ENCODE assay signal across 32 cellular contexts in genomic region chr10:67261300-67261797, GRCh38.
"Had no signal": no experiment of that assay in that cellular context is flagged by ENCODE, and none has a peak within 500 bp of the region (broad histone marks: within the 10 kb centered on the region; RNA-seq: fewer than 3 reads in every experiment).

No MANE protein-coding gene starts in this region.

- DNase-seq: activated CD4-positive, alpha-beta T cell treated with anti-CD3 and anti-CD28 coated beads, Interleukin-2, amount 10 ng/mL, durations not matched to agents 24 days and 14 days; activated CD4-positive, alpha-beta T cell treated with anti-CD3 and anti-CD28 coated beads, Interleukin-2, amount 50 U/mL, for 4 hours; activated CD8-positive, alpha-beta T cell treated with anti-CD3 and anti-CD28 coated beads for 36 hours; activated effector memory CD4-positive, alpha-beta T cell treated with anti-CD3 and anti-CD28 coated beads, Interleukin-2, amount 50 U/mL, for 16 hours; activated naive CD4-positive, alpha-beta T cell; activated naive CD4-positive, alpha-beta T cell treated with anti-CD3 and anti-CD28 coated beads, Interleukin-2, amount 50 U/mL, for 16 hours; activated naive CD8-positive, alpha-beta T cell treated with anti-CD3 and anti-CD28 coated beads for 36 hours; activated T-cell treated with anti-CD3 and anti-CD28 coated beads, Interleukin-2, amount 50 U/mL, for 1 hour; activated T-cell treated with anti-CD3 and anti-CD28 coated beads, Interleukin-2, amount 50 U/mL, for 72 hours; amygdala; cerebellar nuclear complex; MM.1S; MV-4-11; NCI-H1092 treated with DMSO at 0.1 percent for 48 hours; NCI-H1417; NCI-H146; NCI-H187; NCI-H2029 treated with DMSO at 0.1 percent for 48 hours; NCI-H2107; NCI-H2171; NCI-H510A; NCI-H526; NCI-H748 treated with DMSO at 0.1 percent for 48 hours; NK-92 treated with Interleukin-12 subunit alpha and Interleukin-12 subunit beta, amount 100 ng/mL, for 24 hours; OCI-M1; Right ventricle myocardium superior; SW 1271; T1000 had no signal

- H3K4me2 ChIP-seq: KMS-11 had no signal

- ATAC-seq: activated CD8-positive, alpha-beta T cell treated with anti-CD3 and anti-CD28 coated beads for 36 hours; activated T-cell treated with anti-CD3 and anti-CD28 coated beads, Interleukin-2, amount 50 U/mL, for 72 hours; activated T-helper 17 cell treated with anti-CD3 and anti-CD28 coated beads, Interleukin-2, amount 50 U/mL, for 72 hours had no signal

- FAIRE-seq: bronchial epithelial cell had no signal

- H3K9ac ChIP-seq: KMS-11 had no signal

- H3K27ac ChIP-seq: ascending aorta, KMS-11 had no signal

- H3K36me3 ChIP-seq: ascending aorta had no signal

- H3K27me3 ChIP-seq: ascending aorta had no signal

- H3K4me3 ChIP-seq: ascending aorta had no signal

- H3K4me1 ChIP-seq: ascending aorta had no signal

- H3K9me3 ChIP-seq: ascending aorta had no signal
